Comparison of ENCODE assay signal across 25 cellular contexts in genomic region chr12:128695697-128696096, GRCh38.
"Had no signal": no experiment of that assay in that cellular context is flagged by ENCODE, and none has a peak within 500 bp of the region (broad histone marks: within the 10 kb centered on the region; RNA-seq: fewer than 3 reads in every experiment).

No MANE protein-coding gene starts in this region.

- H3K4me1 ChIP-seq: stomach, suprapubic skin, testis, thyroid gland, tibial artery, tibial nerve, transverse colon, upper lobe of left lung, upper lobe of right lung, uterus, vagina had no signal

- H3K9me3 ChIP-seq: suprapubic skin, testis, thoracic aorta, thyroid gland, transverse colon, upper lobe of left lung, upper lobe of right lung, uterus, vagina had no signal

- H3K4me3 ChIP-seq: stomach, suprapubic skin, testis, thoracic aorta, thyroid gland, tibial artery, tibial nerve, transverse colon, upper lobe of left lung, upper lobe of right lung, uterus, vagina had no signal

- H3K27me3 ChIP-seq: suprapubic skin, testis, thyroid gland, tibial artery, tibial nerve, transverse colon, upper lobe of left lung, upper lobe of right lung, uterus, vagina had no signal

- DNase-seq: stimulated activated CD4-positive, alpha-beta T cell treated with anti-CD3 and anti-CD28 coated beads, Interleukin-2, amount 100 ng/mL, for 48 hours; stimulated activated CD4-positive, alpha-beta T cell treated with anti-CD3 and anti-CD28 coated beads, Interleukin-4, amount 100 ng/mL, for 1 hour; stimulated activated CD4-positive, alpha-beta T cell treated with anti-CD3 and anti-CD28 coated beads, Interleukin-4, amount 100 ng/mL, for 24 hours; stimulated activated CD4-positive, alpha-beta T cell treated with anti-CD3 and anti-CD28 coated beads, Interleukin-4, amount 100 ng/mL, for 4 hours; stimulated activated CD8-positive, alpha-beta memory T cell treated with anti-CD3 and anti-CD28 coated beads, Interleukin-4, amount 100 ng/mL, for 48 hours; stimulated activated naive B cell treated with anti-CD40 and anti-IgM and Interleukin-4, amounts not matched to agents 10 μg/mL and 1 μg/mL and 100 μg/mL, for 72 hours; stimulated activated naive CD4-positive, alpha-beta T cell; stimulated activated naive CD4-positive, alpha-beta T cell treated with Interleukin-2 at 50 U/mL for 16 hours; stimulated activated naive CD8-positive, alpha-beta T cell treated with anti-CD3 and anti-CD28 coated beads, Interleukin-15, amount 100 ng/mL, for 72 hours; stimulated activated naive CD8-positive, alpha-beta T cell treated with anti-CD3 and anti-CD28 coated beads, Interleukin-15, Interleukin-2, amounts not matched to agents 100 U/mL and 50 U/mL, for 24 hours; stomach; substantia nigra; testis; thyroid gland; tibial artery; transverse colon; trophoblast cell; upper lobe of right lung; uterus had no signal

- H3K36me3 ChIP-seq: stomach, suprapubic skin, thoracic aorta, thyroid gland, tibial artery, tibial nerve, transverse colon, upper lobe of left lung, upper lobe of right lung, uterus had no signal

- FAIRE-seq: urothelium cell line had no signal

- H3K27ac ChIP-seq: stomach, suprapubic skin, testis, thoracic aorta, thyroid gland, tibial artery, tibial nerve, transverse colon, upper lobe of left lung, upper lobe of right lung, uterus, vagina had no signal
